Comparison of ENCODE assay signal across 2 cellular contexts in genomic region chr15:63044077-63044644, GRCh38.
TF ChIP-seq lines count a peak whose summit lies in the region.

No MANE protein-coding gene starts in this region.

TF ChIP-seq in A549, 52 proteins besides CTCF, POLR2A, EP300 and RAD21 (continued from another document):
- TF ChIP-seq HOXA7 (CRISPR knock-in tag; IDR thresholded peaks at IDR 0.05) = no peak
- no peak for TF ChIP-seq CBX2 (IDR thresholded peaks at IDR 0.05; ENCODE audit: borderline replicate concordance, low read depth)
- no peak for TF ChIP-seq CEBPB (IDR thresholded peaks at IDR 0.05)
- no peak for TF ChIP-seq KDM5A (IDR thresholded peaks at IDR 0.05)
- no peak for TF ChIP-seq FOSL2 (IDR thresholded peaks at IDR 0.05)
- no peak for TF ChIP-seq FOSL2 (CRISPR knock-in tag; IDR thresholded peaks at IDR 0.05)
- no peak; the same call in 2 of the 3 replicates for TF ChIP-seq BCL3 (IDR thresholded peaks at IDR 0.05)
- TF ChIP-seq FOXS1 (CRISPR knock-in tag; IDR thresholded peaks at IDR 0.05) = no peak
- TF ChIP-seq SMC3 (IDR thresholded peaks at IDR 0.05) = no peak

TF ChIP-seq in endothelial cell of umbilical vein, 7 proteins besides CTCF, POLR2A, EP300 and RAD21 (continued from another document):
- TF ChIP-seq GATA2 (IDR thresholded peaks at IDR 0.05; ENCODE audit: insufficient read depth, insufficient read length, low read depth, low read length) (no peak), JUN (IDR thresholded peaks at IDR 0.05; ENCODE audit: borderline replicate concordance, insufficient read depth, insufficient read length, low read depth) (no peak), FOS (IDR thresholded peaks at IDR 0.05; ENCODE audit: borderline replicate concordance, insufficient read depth, low read length) (no peak), MAX (IDR thresholded peaks at IDR 0.05; ENCODE audit: insufficient read depth, insufficient read length) (no peak), POLR2AphosphoS5 (IDR thresholded peaks at IDR 0.05; ENCODE audit: insufficient read depth, low read depth, low read length) (no peak), EZH2 (IDR thresholded peaks at IDR 0.05; ENCODE audit: borderline replicate concordance, low read depth, low read length, severe bottlenecking) (no peak)
